Comparison of ENCODE assay signal across 15 cellular contexts in the genomic region with DNA sequence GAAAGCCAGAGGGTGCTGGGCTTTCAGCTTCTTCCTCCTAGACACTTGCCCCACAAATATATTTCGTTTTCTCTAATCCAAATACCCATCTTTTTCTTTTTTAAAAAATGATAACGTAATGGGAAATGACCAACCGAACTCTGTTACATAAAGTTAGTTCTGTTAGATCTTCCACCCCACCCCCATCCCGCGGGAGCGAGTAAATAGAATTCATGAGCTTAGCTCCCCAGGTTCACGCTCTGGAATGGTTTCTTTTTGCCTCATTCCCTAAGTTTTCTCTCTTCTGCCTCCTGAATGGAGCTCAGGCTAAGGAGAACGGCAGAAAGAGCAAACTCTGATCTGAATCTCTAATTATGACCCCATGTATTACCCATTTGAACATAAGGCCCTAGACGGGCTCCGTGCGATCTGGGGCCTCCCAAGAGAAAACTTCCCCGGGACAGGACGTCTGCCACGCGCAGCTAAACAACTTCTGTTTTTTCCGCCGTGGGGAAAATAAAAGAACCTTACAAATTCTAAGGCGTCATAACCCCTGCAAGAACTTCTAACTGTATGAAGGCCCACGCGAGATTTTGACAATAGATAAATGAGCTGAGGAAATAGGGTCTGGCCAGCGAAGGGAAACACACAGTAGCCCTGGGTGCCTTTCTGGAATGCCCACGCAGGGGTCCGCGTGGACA. TPM values are rescaled to one million over a fixed set of nuclear protein-coding genes. Genes with fewer than 3 reads are reported as not detected.
A peak's percentile ranks its signal among the peaks of the same experiment; 100 is the strongest.
DNase-seq lines count a peak whose midpoint lies in the region; ATAC-seq, FAIRE-seq and TF ChIP-seq lines count a peak whose summit lies in the region.
"Had no signal": no experiment of that assay in that cellular context is flagged by ENCODE, and none has a peak within 500 bp of the region (broad histone marks: within the 10 kb centered on the region; RNA-seq: fewer than 3 reads in every experiment).

No MANE protein-coding gene starts in this region.

- TF ChIP-seq CTCF in SK-N-SH (IDR thresholded peaks at IDR 0.05) (no peak), kidney (IDR thresholded peaks at IDR 0.05; ENCODE audit: borderline replicate concordance, extremely low read depth, insufficient read depth) (no peak)

- H3K27me3 ChIP-seq in SK-N-SH (ENCODE audit: insufficient read depth) (peaks cover 98% of the 10 kb centered on the region), MG63 (no peaks in the 10 kb centered on the region)

- H3K9ac ChIP-seq in SK-N-SH = no peak overlapping the region
- no peak overlapping the region for H3K9ac ChIP-seq in kidney (ENCODE audit: low read length in 2 of 2)

- CTCF ChIA-PET in SK-N-SH (lab: Yijun Ruan, JAX) = interaction anchor here (1.2 to 2.3 kb wide), 2 partner anchors 22 to 23 kb away, joined by 3 to 6 read pairs; no protein-coding TSS in a partner anchor

- TF ChIP-seq RAD21 in SK-N-SH (IDR thresholded peaks at IDR 0.05; ENCODE audit: low read length) = no peak

- ATAC-seq in SK-N-SH treated with all-trans-retinoic acid at 6 μM for 48 hours = no peak
- no peak for ATAC-seq in GM19397 (IDR thresholded peaks at IDR 0.05; ENCODE audit: unreplicated experiment)
- ATAC-seq: left lung had no signal

- peaks cover 6% of the 10 kb centered on the region for H3F3A ChIP-seq in SK-N-SH (replicated peaks; ENCODE audit: insufficient read depth)

- H2AFZ ChIP-seq in SK-N-SH (ENCODE audit: low read depth) = no peak overlapping the region

- no peaks in the 10 kb centered on the region for H3K36me3 ChIP-seq in SK-N-SH (replicated peaks in 1 of 2; ENCODE audit: control insufficient read depth in 1 of 2, insufficient read depth in 2 of 2, low read length in 1 of 2)
- H3K36me3 ChIP-seq in MG63 = peaks cover 40% of the 10 kb centered on the region
- no peaks in the 10 kb centered on the region for H3K36me3 ChIP-seq in kidney (ENCODE audit: control insufficient read depth in 1 of 2, insufficient read depth in 2 of 2, low read length in 2 of 2)
- H3K36me3 ChIP-seq: cardiac muscle cell, left lung, right lobe of liver had no signal

- no peak overlapping the region for H3K4me3 ChIP-seq in SK-N-SH (ENCODE audit: low read depth in 2 of 2, low read length in 1 of 2)
- peak overlapping the region; percentile 81 for H3K4me3 ChIP-seq in MG63
- H3K4me3 ChIP-seq in skeletal muscle cell (ENCODE audit: low read depth, low read length) = peak overlapping the region; percentile 73
- no peak overlapping the region for H3K4me3 ChIP-seq in kidney (ENCODE audit: low read length in 2 of 2)
- H3K4me3 ChIP-seq: cardiac muscle cell, left lung, right lobe of liver had no signal

- POLR2A ChIA-PET in SK-N-SH (lab: Yijun Ruan, JAX) = interaction anchor here (0.6 kb wide), 1 partner anchor 971 kb away, joined by 3 read pairs; no protein-coding TSS in a partner anchor

- H3K4me2 ChIP-seq in SK-N-SH = no peak overlapping the region

- TF ChIP-seq EP300 in SK-N-SH (IDR thresholded peaks at IDR 0.05; ENCODE audit: borderline replicate concordance in 1 of 2, low read depth in 1 of 2, low read length in 1 of 2) = no peak

- H3K4me1 ChIP-seq in SK-N-SH (ENCODE audit: control insufficient read depth in 1 of 2, insufficient read depth in 2 of 2, low read depth in 1 of 2, low read length in 1 of 2) (no peaks in the 10 kb centered on the region; a peak in 1 of 4 replicates), kidney (ENCODE audit: control insufficient read depth in 1 of 2, insufficient read depth in 1 of 2, low read depth in 1 of 2, low read length in 2 of 2) (peaks cover 0 to 12% of the 10 kb centered on the region in 2 donors)

- no peaks in the 10 kb centered on the region for H3K79me2 ChIP-seq in SK-N-SH (ENCODE audit: insufficient read depth)

- H3K9me3 ChIP-seq in SK-N-SH (no peaks in the 10 kb centered on the region), MG63 (no peaks in the 10 kb centered on the region), kidney (ENCODE audit: control insufficient read depth in 1 of 2, low read length in 2 of 2) (peaks cover 0 to 11% of the 10 kb centered on the region in 2 donors)
- H3K9me3 ChIP-seq: left lung had no signal

- FAIRE-seq in kidney (lab: Jason Lieb, UNC) = no peak

- intact Hi-C loops in kidney (cut with DNase I) = no loop called here

- 22% methylated on average over 24 of the region's 24 CpGs for WGBS in SK-N-SH (ENCODE audit: low lambda C conversion rate)

- DNase-seq in SK-N-SH (peak; percentile 11), MG63 (peak; percentile 59), glomerular visceral epithelial cell (ENCODE audit: extremely low spot score) (peak; percentile 42), skeletal muscle cell (ENCODE audit: low read depth) (no peak), kidney (no peak), C1 segment of cervical spinal cord (lab: John Stamatoyannopoulos, UW) (no peak)
- DNase-seq: DMS79, left lung, NCI-H69, right lobe of liver had no signal

- no peaks in the 10 kb centered on the region for H4K20me1 ChIP-seq in SK-N-SH (ENCODE audit: insufficient read depth)

- no peaks in the 10 kb centered on the region for H3K9me2 ChIP-seq in SK-N-SH

- H3K27ac ChIP-seq in SK-N-SH (ENCODE audit: low read depth in 2 of 2, low read length in 1 of 2) = no peak overlapping the region
- no peak overlapping the region for H3K27ac ChIP-seq in kidney (ENCODE audit: low read depth in 2 of 2, low read length in 2 of 2)
- H3K27ac ChIP-seq: 22Rv1, cardiac muscle cell, left lung, right lobe of liver had no signal

TF ChIP-seq in SK-N-SH, 30 proteins besides CTCF, POLR2A, EP300 and RAD21:
- no peak for TF ChIP-seq NFIC (IDR thresholded peaks at IDR 0.05; ENCODE audit: borderline replicate concordance)
- TF ChIP-seq FOXJ3 (CRISPR knock-in tag; IDR thresholded peaks at IDR 0.05) = no peak
- no peak for TF ChIP-seq TAF1 (IDR thresholded peaks at IDR 0.05; ENCODE audit: borderline replicate concordance, low read depth, low read length)
- TF ChIP-seq MEF2A (IDR thresholded peaks at IDR 0.05; ENCODE audit: borderline replicate concordance, low read depth) = no peak

TF ChIP-seq in SK-N-SH treated with all-trans-retinoic acid at 6 μM for 48 hours, 23 proteins besides CTCF, POLR2A, EP300 and RAD21:
- TF ChIP-seq RARB (CRISPR knock-in tag; IDR thresholded peaks at IDR 0.05) (no peak), BACH2 (CRISPR knock-in tag; IDR thresholded peaks at IDR 0.05; ENCODE audit: borderline replicate concordance) (no peak), ISL1 (CRISPR knock-in tag; IDR thresholded peaks at IDR 0.05) (no peak)

RNA-seq across cellular contexts. Expression of a gene that starts 2.4 kb away (rescaled TPM):
- polyA plus RNA-seq in SK-N-SH (2012; rRNA removed) (0.02 TPM in 1 of 2 replicates, not detected in the other), kidney (ENCODE audit: insufficient read depth, low read depth, low replicate concordance) (not detected)
- 0.01 TPM in 1 of 2 replicates, not detected in the other for polyA plus RNA-seq in SK-N-SH (2012; cell fraction: cytosol; rRNA removed)
- polyA plus RNA-seq in SK-N-SH (2012; cell fraction: nucleus; rRNA removed) = 0.01 TPM in 1 of 2 replicates, not detected in the other
- 6.5 and 9.7 TPM in 2 replicates for total RNA-seq in MG63 (2014; rRNA removed; shearing (Covaris generic); ENCODE audit: low replicate concordance)
- total RNA-seq in kidney = 0.82 TPM
- total RNA-seq: cardiac muscle cell; T-helper 2 cell treated with Interferon-gamma antibody and Interleukin-4, amounts not matched to agents 100 ng/mL and 5 ng/mL, for 36 hours had no signal
- polyA plus RNA-seq: cardiac muscle cell had no signal

Comparison
In these comparisons a context has a peak if more than half of its experiments do, and no peak if none do; other contexts are left out.
1. DNase-seq: peak in SK-N-SH (single experiment), MG63 (single experiment) and glomerular visceral epithelial cell (single experiment); none in skeletal muscle cell (single experiment), kidney (single experiment) and C1 segment of cervical spinal cord (0 of 14).
2. H3K4me3 ChIP-seq: peak in MG63 (single experiment) and skeletal muscle cell (single experiment); none in SK-N-SH (0 of 2) and kidney (0 of 2).